ENCODE assay signal across 23 cellular contexts in genomic region chr3:133452603-133453313, GRCh38. TPM values are rescaled to one million over a fixed set of nuclear protein-coding genes. Genes with fewer than 3 reads are reported as not detected.
DNase-seq lines count a peak whose midpoint lies in the region; ATAC-seq, FAIRE-seq and TF ChIP-seq lines count a peak whose summit lies in the region.
"Had no signal": no experiment of that assay in that cellular context is flagged by ENCODE, and none has a peak within 500 bp of the region (broad histone marks: within the 10 kb centered on the region; RNA-seq: fewer than 3 reads in every experiment).

No MANE protein-coding gene starts in this region.

- H3K36me3 Mint-ChIP-seq in HFFc6 (ENCODE audit: low read depth) = no peaks in the 10 kb centered on the region
- H3K36me3 Mint-ChIP-seq in naive thymus-derived CD8-positive, alpha-beta T cell = peaks cover 0 to 2% (median 0%) of the 10 kb centered on the region in 3 donors
- H3K36me3 Mint-ChIP-seq: activated CD4-positive, alpha-beta memory T cell treated with anti-CD3 and anti-CD28 coated beads for 36 hours; activated naive CD4-positive, alpha-beta T cell treated with anti-CD3 and anti-CD28 coated beads, Interleukin-2, amount 50 U/mL, for 24 hours; CD4-positive, alpha-beta memory T cell had no signal

- H3K4me3 Mint-ChIP-seq in HFFc6 = no peak overlapping the region; the same call in 1 of the 2 replicates
- H3K4me3 Mint-ChIP-seq in naive thymus-derived CD8-positive, alpha-beta T cell = no peak overlapping the region
- H3K4me3 Mint-ChIP-seq: activated CD4-positive, alpha-beta memory T cell treated with anti-CD3 and anti-CD28 coated beads for 36 hours; activated naive CD4-positive, alpha-beta T cell treated with anti-CD3 and anti-CD28 coated beads, Interleukin-2, amount 50 U/mL, for 24 hours; activated T-cell treated with anti-CD3 and anti-CD28 coated beads, Interleukin-2, amount 50 U/mL, for 24 hours; CD4-positive, alpha-beta memory T cell; dendritic cell treated with granulocyte-macrophage colony-stimulating factor and Interleukin-4, amounts not matched to agents 40 ng/mL and 50 ng/mL, for 4 days had no signal

- H3K4me1 Mint-ChIP-seq in HFFc6 (ENCODE audit: low read depth) = peaks cover 19% of the 10 kb centered on the region
- peaks cover 9 to 19% (median 15%) of the 10 kb centered on the region in 4 donors for H3K4me1 Mint-ChIP-seq in naive thymus-derived CD8-positive, alpha-beta T cell

- FAIRE-seq in A549 (lab: Jason Lieb, UNC) = no peak
- FAIRE-seq: A204.1 had no signal

- H3K9me3 ChIP-seq in A549 = no peaks in the 10 kb centered on the region
- no peaks in the 10 kb centered on the region for H3K9me3 ChIP-seq in right lobe of liver
- H3K9me3 ChIP-seq: upper lobe of left lung had no signal

- no peak for TF ChIP-seq POLR2A in A549 (IDR thresholded peaks at IDR 0.05; ENCODE audit: low read length)
- no peak for TF ChIP-seq POLR2A in right lobe of liver (IDR thresholded peaks at IDR 0.05)

- H3K27ac Mint-ChIP-seq in HFFc6 = peak overlapping the region; percentile 36
- no peak overlapping the region for H3K27ac Mint-ChIP-seq in naive thymus-derived CD8-positive, alpha-beta T cell
- H3K27ac Mint-ChIP-seq: activated CD4-positive, alpha-beta memory T cell treated with anti-CD3 and anti-CD28 coated beads for 36 hours; activated naive CD4-positive, alpha-beta T cell treated with anti-CD3 and anti-CD28 coated beads, Interleukin-2, amount 50 U/mL, for 24 hours; activated T-cell treated with anti-CD3 and anti-CD28 coated beads, Interleukin-2, amount 50 U/mL, for 24 hours; dendritic cell treated with granulocyte-macrophage colony-stimulating factor and Interleukin-4, amounts not matched to agents 40 ng/mL and 50 ng/mL, for 4 days had no signal

- ATAC-seq in A549 = peak; percentile 47 to 77; a peak in 4 of 6 replicates
- peak; percentile 85 for ATAC-seq in SK-N-SH treated with all-trans-retinoic acid at 6 μM for 48 hours
- peak; percentile 79 to 87 (median 82) for ATAC-seq in right lobe of liver
- no peak for ATAC-seq in naive thymus-derived CD8-positive, alpha-beta T cell
- no peak for ATAC-seq in HG03442 (IDR thresholded peaks at IDR 0.05; ENCODE audit: unreplicated experiment)

- no peaks in the 10 kb centered on the region for H3K36me3 ChIP-seq in right lobe of liver
- H3K36me3 ChIP-seq: upper lobe of left lung had no signal

- TF ChIP-seq RAD21 in A549 (conservative IDR thresholded peaks at IDR 0.05 in 1 of 2, IDR thresholded peaks at IDR 0.05 in 1 of 2) = no peak

- peaks cover 19% of the 10 kb centered on the region for H3K27me3 Mint-ChIP-seq in HFFc6 (ENCODE audit: insufficient read depth)
- no peaks in the 10 kb centered on the region for H3K27me3 Mint-ChIP-seq in naive thymus-derived CD8-positive, alpha-beta T cell
- H3K27me3 Mint-ChIP-seq: activated CD4-positive, alpha-beta memory T cell treated with anti-CD3 and anti-CD28 coated beads for 36 hours; activated naive CD4-positive, alpha-beta T cell treated with anti-CD3 and anti-CD28 coated beads, Interleukin-2, amount 50 U/mL, for 24 hours; activated T-cell treated with anti-CD3 and anti-CD28 coated beads, Interleukin-2, amount 50 U/mL, for 24 hours; CD4-positive, alpha-beta memory T cell had no signal

- H3K4me2 ChIP-seq in A549 = peak overlapping the region; percentile 51
- H3K4me2 ChIP-seq: PC-9 had no signal

- TF ChIP-seq EP300 in A549 (IDR thresholded peaks at IDR 0.05) = no peak

- WGBS in A549 (ENCODE audit: missing lambda C conversion rate) = 9% methylated on average over 5 of the region's 5 CpGs
- WGBS in right lobe of liver (ENCODE audit: insufficient coverage, low coverage, low lambda C conversion rate, missing lambda C conversion rate) = 38% methylated on average over 5 of the region's 5 CpGs

- no peak for TF ChIP-seq CTCF in A549 (IDR thresholded peaks at IDR 0.05)
- TF ChIP-seq CTCF in HFFc6 (IDR thresholded peaks at IDR 0.05) = no peak
- TF ChIP-seq CTCF in right lobe of liver (IDR thresholded peaks at IDR 0.05) = no peak

- H3K9me3 Mint-ChIP-seq in HFFc6 = no peaks in the 10 kb centered on the region
- no peaks in the 10 kb centered on the region for H3K9me3 Mint-ChIP-seq in naive thymus-derived CD8-positive, alpha-beta T cell
- H3K9me3 Mint-ChIP-seq: activated CD4-positive, alpha-beta memory T cell treated with anti-CD3 and anti-CD28 coated beads for 36 hours; activated naive CD4-positive, alpha-beta T cell treated with anti-CD3 and anti-CD28 coated beads, Interleukin-2, amount 50 U/mL, for 24 hours; activated T-cell treated with anti-CD3 and anti-CD28 coated beads, Interleukin-2, amount 50 U/mL, for 24 hours; CD4-positive, alpha-beta memory T cell; dendritic cell treated with granulocyte-macrophage colony-stimulating factor and Interleukin-4, amounts not matched to agents 40 ng/mL and 50 ng/mL, for 4 days had no signal

- H3K4me1 ChIP-seq in A549 = peaks cover 25% of the 10 kb centered on the region
- peaks cover 0 to 23% (median 7%) of the 10 kb centered on the region in 4 donors for H3K4me1 ChIP-seq in right lobe of liver

- H3K27me3 ChIP-seq in right lobe of liver = peaks cover 0 to 12% of the 10 kb centered on the region in 2 donors
- H3K27me3 ChIP-seq: upper lobe of left lung had no signal

- CTCF ChIA-PET in A549 (lab: Yijun Ruan, JAX) = interaction anchor here (0.6 to 1.3 kb wide), 4 partner anchors 11 to 318 kb away, joined by 3 read pairs; no protein-coding TSS in a partner anchor

- DNase-seq in A549 (ENCODE audit: low read depth in 1 of 2, low spot score in 1 of 2) (peak in 1 of 2 experiments; percentile 32), HFFc6 (peak; percentile 49), right lobe of liver (no peak), HCEC 1CT (no peak), NCI-H82 treated with DMSO at 0.1 percent for 48 hours (lab: John Stamatoyannopoulos, UW; ENCODE audit: unreplicated experiment) (no peak)
- DNase-seq in naive thymus-derived CD8-positive, alpha-beta T cell = no peak
- DNase-seq: activated CD4-positive, alpha-beta memory T cell treated with anti-CD3 and anti-CD28 coated beads for 36 hours; activated T-cell treated with anti-CD3 and anti-CD28 coated beads, Interleukin-2, amount 50 U/mL, for 24 hours; CD4-positive, alpha-beta memory T cell; glutamatergic neuron; MV-4-11; NCI-H526; stimulated activated naive CD4-positive, alpha-beta T cell treated with Interleukin-2 at 50 U/mL for 16 hours; upper lobe of left lung had no signal

- intact Hi-C loops in right lobe of liver (cut with DNase I) = no loop called here

- H3K27ac ChIP-seq in A549 (peak overlapping the region; percentile 21 to 73; a peak in 4 of 6 replicates), right lobe of liver (no peak overlapping the region)
- H3K27ac ChIP-seq: PC-9, upper lobe of left lung had no signal

- POLR2A ChIA-PET in A549 (lab: Yijun Ruan, JAX) = interaction anchor here (1.7 kb wide), 1 partner anchor 121 kb away, joined by 5 read pairs; the partner anchor contains the start of gene CDV3
- POLR2A ChIA-PET in naive thymus-derived CD8-positive, alpha-beta T cell (lab: Charles Lee) = interaction anchor here (0.7 kb wide), 1 partner anchor 383 kb away, joined by 3 read pairs; no protein-coding TSS in a partner anchor

- H3K4me3 ChIP-seq in A549 (no peak overlapping the region), right lobe of liver (no peak overlapping the region)
- H3K4me3 ChIP-seq: PC-9, upper lobe of left lung had no signal

TF ChIP-seq in A549, 52 proteins besides CTCF, POLR2A, EP300 and RAD21:
- no peak for TF ChIP-seq KDM5A (IDR thresholded peaks at IDR 0.05)
- peak; percentile 86 for TF ChIP-seq GATA3 (IDR thresholded peaks at IDR 0.05; ENCODE audit: borderline replicate concordance)
TF ChIP-seq in A549: peak in this region for 1.

TF ChIP-seq in SK-N-SH treated with all-trans-retinoic acid at 6 μM for 48 hours, 23 proteins besides CTCF, POLR2A, EP300 and RAD21 (continues in another document):
- TF ChIP-seq ZFP3 (CRISPR knock-in tag; IDR thresholded peaks at IDR 0.05) (no peak), ESRRG (CRISPR knock-in tag; IDR thresholded peaks at IDR 0.05) (no peak), TSHZ2 (CRISPR knock-in tag; IDR thresholded peaks at IDR 0.05) (no peak), ZNF8 (CRISPR knock-in tag; IDR thresholded peaks at IDR 0.05) (no peak), TCF4 (CRISPR knock-in tag; IDR thresholded peaks at IDR 0.05; ENCODE audit: borderline replicate concordance) (peak; percentile 48; the same call in 1 of the 2 replicates), ISL1 (CRISPR knock-in tag; IDR thresholded peaks at IDR 0.05) (peak; percentile 80), BACH2 (CRISPR knock-in tag; IDR thresholded peaks at IDR 0.05; ENCODE audit: borderline replicate concordance) (no peak), SNAI2 (CRISPR knock-in tag; IDR thresholded peaks at IDR 0.05) (no peak)

RNA-seq across cellular contexts. Expression of gene BFSP2, which starts 52.9 kb away (rescaled TPM):
- polyA plus RNA-seq in A549 (2011; rRNA removed) = 0.18 TPM in 1 of 2 replicates, not detected in the other
- not detected in 2 replicates for polyA plus RNA-seq in A549 (2012; cell fraction: cytosol; rRNA removed)
- polyA plus RNA-seq in A549 (2012; cell fraction: nucleus; rRNA removed) = not detected in 2 replicates
- not detected in 3 replicates for polyA plus RNA-seq in A549 (2017; fragmentation: RNase III; extraction: RNeasy Plus Mini Kit Qiagen cat#74134 plus additional on column Dnase treatment)
- not detected in 2 replicates for polyA minus RNA-seq in A549 (2011; rRNA and poly(A)+ RNA removed)
- not detected for total RNA-seq in HFFc6 (2021; fragmentation: NEBNext Ultra II Directional; extraction: Animal tissue kit (Norgen Biotek cat#: 25700))
- total RNA-seq in right lobe of liver = not detected
- total RNA-seq in naive thymus-derived CD8-positive, alpha-beta T cell = not detected
- not detected for polyA plus RNA-seq in naive thymus-derived CD8-positive, alpha-beta T cell
- total RNA-seq: activated CD4-positive, alpha-beta memory T cell treated with anti-CD3 and anti-CD28 coated beads for 36 hours; CD4-positive, alpha-beta memory T cell; lung microvascular endothelial cell; PC-9 had no signal
- polyA plus RNA-seq: esophagus, neural cell had no signal

Comparison
In these comparisons a context has a peak if more than half of its experiments do, and no peak if none do; other contexts are left out.
1. ATAC-seq: peak in A549 (2 of 2), SK-N-SH treated with all-trans-retinoic acid at 6 μM for 48 hours (single experiment) and right lobe of liver (4 of 4); none in naive thymus-derived CD8-positive, alpha-beta T cell (0 of 2) and HG03442 (single experiment).
2. H3K27ac ChIP-seq: peak in A549 (2 of 2); none in right lobe of liver (0 of 3).